Comparison of ENCODE assay signal across 12 cellular contexts in genomic region chr10:119235381-119235780, GRCh38. TPM values are rescaled to one million over a fixed set of nuclear protein-coding genes. Genes with fewer than 3 reads are reported as not detected.
A peak's percentile ranks its signal among the peaks of the same experiment; 100 is the strongest.
DNase-seq lines count a peak whose midpoint lies in the region; ATAC-seq and TF ChIP-seq lines count a peak whose summit lies in the region.
"Had no signal": no experiment of that assay in that cellular context is flagged by ENCODE, and none has a peak within 500 bp of the region (broad histone marks: within the 10 kb centered on the region; RNA-seq: fewer than 3 reads in every experiment).

No MANE protein-coding gene starts in this region.

- intact Hi-C loops in activated CD4-positive, alpha-beta memory T cell treated with anti-CD3 and anti-CD28 coated beads for 36 hours (cut with micrococcal nuclease) = loop anchor here (2.0 kb wide), 1 partner anchor 27 kb away; no protein-coding TSS in a partner anchor
- intact Hi-C loops in activated B cell treated with CpG ODN at 0.5 μM for 24 hours (cut with micrococcal nuclease) (no loop called here), heart left ventricle (cut with DNase I) (no loop called here), Calu3 (cut with micrococcal nuclease; ENCODE audit: unreplicated experiment) (no loop called here)

- CTCF ChIA-PET in activated CD4-positive, alpha-beta memory T cell treated with anti-CD3 and anti-CD28 coated beads for 36 hours (lab: Charles Lee) = no interaction called here
- CTCF ChIA-PET in activated CD4-positive, alpha-beta memory T cell treated with anti-CD3 and anti-CD28 coated beads, Interleukin-2, amount 10 ng/mL, durations not matched to agents 7 days and 5 days (lab: Charles Lee) = no interaction called here
- CTCF ChIA-PET in activated B cell treated with CpG ODN at 0.5 μM for 24 hours (lab: Charles Lee) = interaction anchor here (0.9 kb wide), 1 partner anchor 29 kb away, joined by 3 read pairs; no protein-coding TSS in a partner anchor
- CTCF ChIA-PET in Calu3 (lab: Charles Lee) = no interaction called here

- POLR2A ChIA-PET in activated CD4-positive, alpha-beta memory T cell treated with anti-CD3 and anti-CD28 coated beads for 36 hours (lab: Charles Lee) = no interaction called here
- POLR2A ChIA-PET in activated CD4-positive, alpha-beta memory T cell treated with anti-CD3 and anti-CD28 coated beads, Interleukin-2, amount 10 ng/mL, durations not matched to agents 7 days and 5 days (lab: Charles Lee) = no interaction called here
- POLR2A ChIA-PET in activated B cell treated with CpG ODN at 0.5 μM for 24 hours (lab: Charles Lee) = no interaction called here

- DNase-seq in activated CD4-positive, alpha-beta memory T cell treated with anti-CD3 and anti-CD28 coated beads for 36 hours = peak; percentile 44
- no peak for DNase-seq in activated CD4-positive, alpha-beta memory T cell treated with anti-CD3 and anti-CD28 coated beads, Interleukin-2, amount 10 ng/mL, durations not matched to agents 7 days and 5 days
- DNase-seq in activated B cell treated with CpG ODN at 0.5 μM for 24 hours (no peak), heart left ventricle (peak in 4 of 5 donors; percentile 56 to 83 (median 62)), NCI-H1436 treated with DMSO at 0.1 percent for 48 hours (lab: John Stamatoyannopoulos, UW) (no peak), Calu3 (no peak)
- no peak for DNase-seq in stimulated activated naive B cell treated with anti-CD40 and anti-IgM and Interleukin-4, amounts not matched to agents 10 μg/mL and 1 μg/mL and 100 μg/mL, for 72 hours
- DNase-seq: body of pancreas, NCI-H748 treated with DMSO at 0.1 percent for 48 hours had no signal

- no peak for TF ChIP-seq POLR2A in heart left ventricle (IDR thresholded peaks at IDR 0.05)

- peaks cover 15% of the 10 kb centered on the region for H3K36me3 Mint-ChIP-seq in activated CD4-positive, alpha-beta memory T cell treated with anti-CD3 and anti-CD28 coated beads for 36 hours
- H3K36me3 Mint-ChIP-seq in activated CD4-positive, alpha-beta memory T cell treated with anti-CD3 and anti-CD28 coated beads, Interleukin-2, amount 10 ng/mL, durations not matched to agents 7 days and 5 days (ENCODE audit: low read depth) = peaks cover 16% of the 10 kb centered on the region
- H3K36me3 Mint-ChIP-seq in activated B cell treated with CpG ODN at 0.5 μM for 24 hours (ENCODE audit: low read depth) = peaks cover 11% of the 10 kb centered on the region
- H3K36me3 Mint-ChIP-seq in stimulated activated naive B cell treated with anti-CD40 and anti-IgM and Interleukin-4, amounts not matched to agents 10 μg/mL and 1 μg/mL and 100 μg/mL, for 72 hours = peaks cover 16 to 23% of the 10 kb centered on the region in 2 donors
- no peaks in the 10 kb centered on the region for H3K36me3 Mint-ChIP-seq in Calu3 (ENCODE audit: insufficient read depth, unreplicated experiment)

- no peak overlapping the region for H3K4me3 Mint-ChIP-seq in activated CD4-positive, alpha-beta memory T cell treated with anti-CD3 and anti-CD28 coated beads for 36 hours
- H3K4me3 Mint-ChIP-seq in activated CD4-positive, alpha-beta memory T cell treated with anti-CD3 and anti-CD28 coated beads, Interleukin-2, amount 10 ng/mL, durations not matched to agents 7 days and 5 days = no peak overlapping the region
- H3K4me3 Mint-ChIP-seq in activated B cell treated with CpG ODN at 0.5 μM for 24 hours = peak overlapping the region; percentile 24
- H3K4me3 Mint-ChIP-seq in stimulated activated naive B cell treated with anti-CD40 and anti-IgM and Interleukin-4, amounts not matched to agents 10 μg/mL and 1 μg/mL and 100 μg/mL, for 72 hours = no peak overlapping the region
- H3K4me3 Mint-ChIP-seq in Calu3 (ENCODE audit: low read depth, unreplicated experiment) = no peak overlapping the region
- H3K4me3 Mint-ChIP-seq: GM23338 had no signal

- WGBS in heart left ventricle, 4 donors = 21 to 37% (median 29%) methylated on average over 3 of the region's 3 CpGs

- peak overlapping the region; percentile 56 for H3K27ac Mint-ChIP-seq in activated CD4-positive, alpha-beta memory T cell treated with anti-CD3 and anti-CD28 coated beads for 36 hours
- H3K27ac Mint-ChIP-seq in activated CD4-positive, alpha-beta memory T cell treated with anti-CD3 and anti-CD28 coated beads, Interleukin-2, amount 10 ng/mL, durations not matched to agents 7 days and 5 days = no peak overlapping the region
- H3K27ac Mint-ChIP-seq in activated B cell treated with CpG ODN at 0.5 μM for 24 hours (peak overlapping the region; percentile 53), Calu3 (ENCODE audit: unreplicated experiment) (no peak overlapping the region)
- H3K27ac Mint-ChIP-seq in stimulated activated naive B cell treated with anti-CD40 and anti-IgM and Interleukin-4, amounts not matched to agents 10 μg/mL and 1 μg/mL and 100 μg/mL, for 72 hours = peak overlapping the region; percentile 51
- H3K27ac Mint-ChIP-seq: GM23338 had no signal

- H3K27me3 ChIP-seq in heart left ventricle = no peaks in the 10 kb centered on the region
- H3K27me3 ChIP-seq: body of pancreas had no signal

- H3K9me3 ChIP-seq in heart left ventricle = no peaks in the 10 kb centered on the region
- H3K9me3 ChIP-seq: body of pancreas had no signal

- H3K4me3 ChIP-seq in heart left ventricle = no peak overlapping the region
- H3K4me3 ChIP-seq: body of pancreas, GM23338 had no signal

- no peaks in the 10 kb centered on the region for H3K27me3 Mint-ChIP-seq in activated CD4-positive, alpha-beta memory T cell treated with anti-CD3 and anti-CD28 coated beads for 36 hours
- H3K27me3 Mint-ChIP-seq in activated CD4-positive, alpha-beta memory T cell treated with anti-CD3 and anti-CD28 coated beads, Interleukin-2, amount 10 ng/mL, durations not matched to agents 7 days and 5 days = no peaks in the 10 kb centered on the region
- H3K27me3 Mint-ChIP-seq in activated B cell treated with CpG ODN at 0.5 μM for 24 hours = no peaks in the 10 kb centered on the region
- no peaks in the 10 kb centered on the region for H3K27me3 Mint-ChIP-seq in stimulated activated naive B cell treated with anti-CD40 and anti-IgM and Interleukin-4, amounts not matched to agents 10 μg/mL and 1 μg/mL and 100 μg/mL, for 72 hours
- no peaks in the 10 kb centered on the region for H3K27me3 Mint-ChIP-seq in Calu3 (ENCODE audit: unreplicated experiment)

- H3K36me3 ChIP-seq in heart left ventricle = no peaks in the 10 kb centered on the region

- H3K4me1 ChIP-seq in heart left ventricle = peaks cover 4 to 88% (median 65%) of the 10 kb centered on the region in 12 donors

- H3K4me1 Mint-ChIP-seq in activated CD4-positive, alpha-beta memory T cell treated with anti-CD3 and anti-CD28 coated beads for 36 hours (ENCODE audit: low read depth) = peaks cover 51% of the 10 kb centered on the region
- peaks cover 38% of the 10 kb centered on the region for H3K4me1 Mint-ChIP-seq in activated CD4-positive, alpha-beta memory T cell treated with anti-CD3 and anti-CD28 coated beads, Interleukin-2, amount 10 ng/mL, durations not matched to agents 7 days and 5 days
- H3K4me1 Mint-ChIP-seq in activated B cell treated with CpG ODN at 0.5 μM for 24 hours (peaks cover 64% of the 10 kb centered on the region), Calu3 (ENCODE audit: low read depth, unreplicated experiment) (peaks cover 14% of the 10 kb centered on the region)
- H3K4me1 Mint-ChIP-seq in stimulated activated naive B cell treated with anti-CD40 and anti-IgM and Interleukin-4, amounts not matched to agents 10 μg/mL and 1 μg/mL and 100 μg/mL, for 72 hours = peaks cover 38 to 75% of the 10 kb centered on the region in 2 donors

- H3K9me3 Mint-ChIP-seq in activated CD4-positive, alpha-beta memory T cell treated with anti-CD3 and anti-CD28 coated beads for 36 hours = peaks cover 22% of the 10 kb centered on the region
- H3K9me3 Mint-ChIP-seq in activated CD4-positive, alpha-beta memory T cell treated with anti-CD3 and anti-CD28 coated beads, Interleukin-2, amount 10 ng/mL, durations not matched to agents 7 days and 5 days = peaks cover 18% of the 10 kb centered on the region
- H3K9me3 Mint-ChIP-seq in activated B cell treated with CpG ODN at 0.5 μM for 24 hours (no peaks in the 10 kb centered on the region), Calu3 (ENCODE audit: low read depth, unreplicated experiment) (no peaks in the 10 kb centered on the region)
- H3K9me3 Mint-ChIP-seq in stimulated activated naive B cell treated with anti-CD40 and anti-IgM and Interleukin-4, amounts not matched to agents 10 μg/mL and 1 μg/mL and 100 μg/mL, for 72 hours = peaks cover 8 to 9% of the 10 kb centered on the region in 2 donors

- no peak for TF ChIP-seq CTCF in activated B cell treated with CpG ODN at 0.5 μM for 24 hours (IDR thresholded peaks at IDR 0.05)
- TF ChIP-seq CTCF in heart left ventricle (IDR thresholded peaks at IDR 0.05) = no peak
- TF ChIP-seq CTCF in Calu3 (IDR thresholded peaks at IDR 0.05; ENCODE audit: unreplicated experiment) = no peak

- BruUV-seq in Calu3 (replicated peaks; lab: Mats Ljungman, UMichigan) = no TSS peak

- peak overlapping the region in 11 of 12 donors; percentile 11 to 63 (median 43) for H3K27ac ChIP-seq in heart left ventricle
- H3K27ac ChIP-seq: body of pancreas had no signal

- ATAC-seq in activated B cell treated with CpG ODN at 0.5 μM for 24 hours (ENCODE audit: low read depth) = no peak
- ATAC-seq in heart left ventricle = peak; percentile 36 to 74 (median 52)
- ATAC-seq in stimulated activated naive B cell treated with anti-CD40 and anti-IgM and Interleukin-4, amounts not matched to agents 10 μg/mL and 1 μg/mL and 100 μg/mL, for 72 hours (replicated peaks) = no peak
- ATAC-seq in HG03571 (IDR thresholded peaks at IDR 0.05; ENCODE audit: unreplicated experiment) = no peak
- ATAC-seq: body of pancreas, GM23338, HepG2 had no signal

RNA-seq across cellular contexts. Expression of gene GRK5, which starts 28.0 kb away (rescaled TPM):
- total RNA-seq in activated CD4-positive, alpha-beta memory T cell treated with anti-CD3 and anti-CD28 coated beads for 36 hours = 10 to 100 TPM; 22.7 to 23.0 TPM
- total RNA-seq in activated CD4-positive, alpha-beta memory T cell treated with anti-CD3 and anti-CD28 coated beads, Interleukin-2, amount 10 ng/mL, durations not matched to agents 7 days and 5 days = 10 to 100 TPM; 29.8 to 30.6 TPM
- total RNA-seq in activated B cell treated with CpG ODN at 0.5 μM for 24 hours (19.9 and 21.3 TPM in 2 replicates), heart left ventricle (10 to 100 TPM; 17.0 to 58.0 (median 32.2) TPM), Calu3 (2022) (2.4 and 4.4 TPM in 2 replicates)
- 10 to 100 TPM; 13.1 to 27.6 TPM for polyA plus RNA-seq in heart left ventricle

RNA-seq across cellular contexts. Expression of gene PRDX3, which starts 56.8 kb away (rescaled TPM):
- total RNA-seq in activated CD4-positive, alpha-beta memory T cell treated with anti-CD3 and anti-CD28 coated beads for 36 hours = 100 to 1,000 TPM; 173 to 182 TPM
- 100 to 1,000 TPM; 115 to 117 TPM for total RNA-seq in activated CD4-positive, alpha-beta memory T cell treated with anti-CD3 and anti-CD28 coated beads, Interleukin-2, amount 10 ng/mL, durations not matched to agents 7 days and 5 days
- 62.8 and 63.7 TPM in 2 replicates for total RNA-seq in activated B cell treated with CpG ODN at 0.5 μM for 24 hours
- total RNA-seq in heart left ventricle = 100 to 1,000 TPM; 199 to 385 (median 267) TPM
- 100 to 1,000 TPM; 130 to 257 TPM for polyA plus RNA-seq in heart left ventricle
- total RNA-seq in Calu3 (2022) = 110 and 114 TPM in 2 replicates

Comparison
In these comparisons a context has a peak if more than half of its experiments do, and no peak if none do; other contexts are left out.
1. DNase-seq: peak in activated CD4-positive, alpha-beta memory T cell treated with anti-CD3 and anti-CD28 coated beads for 36 hours (single experiment) and heart left ventricle (4 of 5); none in activated CD4-positive, alpha-beta memory T cell treated with anti-CD3 and anti-CD28 coated beads, Interleukin-2, amount 10 ng/mL, durations not matched to agents 7 days and 5 days (single experiment), activated B cell treated with CpG ODN at 0.5 μM for 24 hours (single experiment), stimulated activated naive B cell treated with anti-CD40 and anti-IgM and Interleukin-4, amounts not matched to agents 10 μg/mL and 1 μg/mL and 100 μg/mL, for 72 hours (single experiment), NCI-H1436 treated with DMSO at 0.1 percent for 48 hours (single experiment) and Calu3 (single experiment).
2. H3K27ac Mint-ChIP-seq: peak in activated CD4-positive, alpha-beta memory T cell treated with anti-CD3 and anti-CD28 coated beads for 36 hours (single experiment), activated B cell treated with CpG ODN at 0.5 μM for 24 hours (single experiment) and stimulated activated naive B cell treated with anti-CD40 and anti-IgM and Interleukin-4, amounts not matched to agents 10 μg/mL and 1 μg/mL and 100 μg/mL, for 72 hours (single experiment); none in activated CD4-positive, alpha-beta memory T cell treated with anti-CD3 and anti-CD28 coated beads, Interleukin-2, amount 10 ng/mL, durations not matched to agents 7 days and 5 days (single experiment) and Calu3 (single experiment).
3. ATAC-seq: peak in heart left ventricle (4 of 4); none in activated B cell treated with CpG ODN at 0.5 μM for 24 hours (single experiment), stimulated activated naive B cell treated with anti-CD40 and anti-IgM and Interleukin-4, amounts not matched to agents 10 μg/mL and 1 μg/mL and 100 μg/mL, for 72 hours (0 of 2) and HG03571 (single experiment).